1 cellular context compared by ENCODE assay signal in genomic region chr19:4342421-4343055, GRCh38.
TF ChIP-seq lines count a peak whose summit lies in the region.

No MANE protein-coding gene starts in this region.

TF ChIP-seq in GM12878, 131 proteins besides CTCF, POLR2A, EP300 and RAD21 (continues in another document):
- TF ChIP-seq MEF2A (IDR thresholded peaks at IDR 0.05; ENCODE audit: insufficient read depth, low read depth, low read length) = no peak
- no peak for TF ChIP-seq GABPA (IDR thresholded peaks at IDR 0.05; ENCODE audit: low read depth)
- peak; percentile 94 for TF ChIP-seq ATF3 (IDR thresholded peaks at IDR 0.05; ENCODE audit: borderline replicate concordance, extremely low read depth, low read depth, low read length)
- TF ChIP-seq ZBED1 (IDR thresholded peaks at IDR 0.05; ENCODE audit: borderline replicate concordance) = 0 out of 2 replicates have a peak, but pooled peaks have one; percentile 10
- no peak for TF ChIP-seq SREBF2 (IDR thresholded peaks at IDR 0.05; ENCODE audit: low read length)
- 0 out of 2 replicates have a peak, but pooled peaks have one; percentile 20 for TF ChIP-seq SPI1 (IDR thresholded peaks at IDR 0.05; ENCODE audit: borderline replicate concordance, insufficient read depth, low read depth, low read length)
- TF ChIP-seq RBBP5 (conservative IDR thresholded peaks at IDR 0.05) = no peak
- TF ChIP-seq PKNOX1 (IDR thresholded peaks at IDR 0.05) = peak; percentile 56; the same call in 1 of the 2 replicates
- TF ChIP-seq EED (IDR thresholded peaks at IDR 0.05; ENCODE audit: low read depth) = peak; percentile 47; the same call in 1 of the 2 replicates
- TF ChIP-seq KAT2A (conservative IDR thresholded peaks at IDR 0.05; ENCODE audit: control insufficient read depth, low read depth, low read length) = no peak
- no peak for TF ChIP-seq SREBF1 (IDR thresholded peaks at IDR 0.05; ENCODE audit: low read length)
- TF ChIP-seq CEBPB (IDR thresholded peaks at IDR 0.05; ENCODE audit: borderline replicate concordance in 1 of 2, low read depth in 2 of 2, low read length in 2 of 2) = no peak
- TF ChIP-seq CHD4 (IDR thresholded peaks at IDR 0.05) = no peak
- TF ChIP-seq EZH2 (IDR thresholded peaks at IDR 0.05; ENCODE audit: borderline replicate concordance, control insufficient read depth, low read depth, low read length) = peak; percentile 100
- TF ChIP-seq ZSCAN29 (IDR thresholded peaks at IDR 0.05) = no peak
- peak; percentile 85 for TF ChIP-seq CREB1 (IDR thresholded peaks at IDR 0.05; ENCODE audit: low read depth)
- TF ChIP-seq E4F1 (IDR thresholded peaks at IDR 0.05; ENCODE audit: borderline replicate concordance, partially characterized antibody) = no peak
- TF ChIP-seq GATAD2B (conservative IDR thresholded peaks at IDR 0.05; ENCODE audit: low read depth) = peak; percentile 39; the same call in 1 of the 2 replicates
- TF ChIP-seq POU2F2 (IDR thresholded peaks at IDR 0.05; ENCODE audit: borderline replicate concordance, low read depth, low read length) = peak; percentile 71; the same call in 2 of the 3 replicates
- TF ChIP-seq BMI1 (IDR thresholded peaks at IDR 0.05; ENCODE audit: borderline replicate concordance) = no peak
- TF ChIP-seq JUND (IDR thresholded peaks at IDR 0.05; ENCODE audit: low read depth, low read length) = no peak
- TF ChIP-seq HCFC1 (IDR thresholded peaks at IDR 0.05; ENCODE audit: low read length) = 0 out of 2 replicates have a peak, but pooled peaks have one; percentile 12
- TF ChIP-seq PML (IDR thresholded peaks at IDR 0.05; ENCODE audit: low read length) = peak; percentile 84; the same call in 1 of the 2 replicates
- TF ChIP-seq SMAD5 (IDR thresholded peaks at IDR 0.05; ENCODE audit: low read depth) = peak; percentile 82
- peak; percentile 99 for TF ChIP-seq IKZF1 (conservative IDR thresholded peaks at IDR 0.05)
- TF ChIP-seq FOXK2 (IDR thresholded peaks at IDR 0.05) = no peak
- no peak for TF ChIP-seq ELK1 (IDR thresholded peaks at IDR 0.05; ENCODE audit: low read depth, low read length)
- no peak for TF ChIP-seq NR2F1 (conservative IDR thresholded peaks at IDR 0.05)
- no peak for TF ChIP-seq SRF (IDR thresholded peaks at IDR 0.05; ENCODE audit: low read depth in 2 of 2, low read length in 2 of 2)
- no peak for TF ChIP-seq ZZZ3 (IDR thresholded peaks at IDR 0.05; ENCODE audit: control insufficient read depth, insufficient read length, low read depth)
- TF ChIP-seq REST (IDR thresholded peaks at IDR 0.05; ENCODE audit: low read depth, low read length) = no peak
- 0 out of 2 replicates have a peak, but pooled peaks have one; percentile 12 for TF ChIP-seq E2F4 (IDR thresholded peaks at IDR 0.05; ENCODE audit: low read depth, low read length)
- peak; percentile 97 for TF ChIP-seq FOXM1 (IDR thresholded peaks at IDR 0.05; ENCODE audit: low read depth, low read length)
- TF ChIP-seq TBL1XR1 (IDR thresholded peaks at IDR 0.05; ENCODE audit: low read depth, low read length) = 0 out of 2 replicates have a peak, but pooled peaks have one; percentile 50
- peak; percentile 98 for TF ChIP-seq IRF3 (IDR thresholded peaks at IDR 0.05)
- no peak for TF ChIP-seq STAT1 (conservative IDR thresholded peaks at IDR 0.05)
- peak; percentile 94 for TF ChIP-seq TARDBP (IDR thresholded peaks at IDR 0.05; ENCODE audit: borderline replicate concordance)
- peak; percentile 44; the same call in 1 of the 2 replicates for TF ChIP-seq ZBTB40 (IDR thresholded peaks at IDR 0.05; ENCODE audit: borderline replicate concordance)
- TF ChIP-seq ZBTB11 (CRISPR knock-in tag; IDR thresholded peaks at IDR 0.05) = peak; percentile 48; the same call in 1 of the 2 replicates
- no peak for TF ChIP-seq BCL3 (IDR thresholded peaks at IDR 0.05; ENCODE audit: borderline replicate concordance, insufficient read depth, low read depth, low read length, poor library complexity, severe bottlenecking)
- no peak for TF ChIP-seq EGR1 (IDR thresholded peaks at IDR 0.05; ENCODE audit: borderline replicate concordance in 1 of 2, low read depth in 2 of 2, low read length in 2 of 2)
